Comparison of ENCODE assay signal across 8 cellular contexts in the genomic region with DNA sequence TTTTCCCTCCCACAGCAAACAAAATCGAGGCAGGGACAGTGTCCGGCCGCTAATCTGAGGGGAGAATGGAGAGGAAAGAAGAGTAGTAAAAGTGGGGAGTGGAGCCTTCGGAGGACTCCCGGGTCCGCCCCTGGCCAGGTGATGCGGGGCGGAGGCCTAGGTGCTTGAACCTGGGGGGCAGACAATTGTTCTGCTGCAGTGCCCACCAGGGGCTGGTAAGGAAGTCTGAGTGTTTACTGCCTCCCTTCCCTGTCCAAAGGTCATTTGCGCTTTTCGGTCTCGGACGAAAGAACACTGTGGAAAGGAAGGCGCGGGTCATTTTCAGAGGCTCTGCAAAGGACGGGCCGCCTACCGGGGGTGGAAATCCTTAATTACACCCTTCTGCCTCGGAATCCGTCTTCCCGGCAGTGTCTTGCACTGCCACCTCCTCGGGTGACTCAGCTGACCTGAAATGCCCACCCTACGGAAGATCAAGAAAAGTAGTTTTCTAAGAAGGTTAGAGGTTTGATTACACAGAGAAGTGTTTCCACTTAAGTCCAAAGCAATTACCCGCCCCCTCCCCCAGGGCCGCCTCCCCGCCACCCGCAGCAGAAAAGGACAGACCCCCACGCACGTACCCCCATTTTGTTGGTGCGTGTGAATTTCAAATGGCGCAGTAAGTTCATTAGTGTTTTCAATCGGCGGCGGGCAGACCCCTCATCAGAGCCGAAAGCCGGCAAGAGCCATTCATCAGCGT.
DNase-seq lines count a peak whose midpoint lies in the region; ATAC-seq, FAIRE-seq and TF ChIP-seq lines count a peak whose summit lies in the region.

No MANE protein-coding gene starts in this region.

- no peak overlapping the region for H3K27ac Mint-ChIP-seq in naive thymus-derived CD8-positive, alpha-beta T cell

- H3K27me3 Mint-ChIP-seq in naive thymus-derived CD8-positive, alpha-beta T cell = peaks cover 41 to 87% (median 58%) of the 10 kb centered on the region in 5 donors

- peak overlapping the region; percentile 29 to 80 (median 74) for H3K9ac ChIP-seq in H1 (replicated peaks in 1 of 4; ENCODE audit: extremely low read depth in 1 of 4, low read depth in 3 of 4, low read length in 3 of 4)

- peaks cover 2 to 26% (median 16%) of the 10 kb centered on the region in 4 experiments; a peak in 6 of 7 replicates for H3K27me3 ChIP-seq in H1 (replicated peaks in 1 of 4; ENCODE audit: control insufficient read depth in 3 of 4, extremely low read depth in 1 of 4, insufficient read depth in 3 of 4, low read length in 3 of 4)

- peak overlapping the region; percentile 85 to 99 for H3K4me2 ChIP-seq in H1 (ENCODE audit: insufficient read depth in 1 of 2, low read depth in 2 of 2, low read length in 2 of 2)

- H3K23me2 ChIP-seq in H1 (ENCODE audit: low read depth, low read length) = peaks cover 13% of the 10 kb centered on the region

- H3K23ac ChIP-seq in H1 (ENCODE audit: insufficient read length) = no peak overlapping the region

- no peak overlapping the region for H2AFZ ChIP-seq in H1 (ENCODE audit: low read length)

- H3K4me3 Mint-ChIP-seq in naive thymus-derived CD8-positive, alpha-beta T cell = peak overlapping the region; percentile 50 to 80 (median 70)

- H2BK20ac ChIP-seq in H1 (ENCODE audit: low read length) = 0 out of 2 replicates have a peak overlapping the region, but pooled peaks have one; percentile 29

- H2AK5ac ChIP-seq in H1 (ENCODE audit: low read depth, low read length) = 0 out of 2 replicates have a peak overlapping the region, but pooled peaks have one; percentile 31

- peaks cover 0 to 9% (median 0%) of the 10 kb centered on the region in 9 donors for H3K9me3 Mint-ChIP-seq in naive thymus-derived CD8-positive, alpha-beta T cell

- H3K4ac ChIP-seq in H1 (replicated peaks; ENCODE audit: insufficient read length, low read depth, low read length) = peak overlapping the region; percentile 91

- no peak overlapping the region for H2BK12ac ChIP-seq in H1 (ENCODE audit: low read depth, low read length)

- peak overlapping the region; percentile 64 for H4K8ac ChIP-seq in H1 (ENCODE audit: extremely low read depth, insufficient read depth, low read length)

- H3K36me3 Mint-ChIP-seq in naive thymus-derived CD8-positive, alpha-beta T cell = peaks cover 0 to 7% (median 0%) of the 10 kb centered on the region in 3 donors

- no peaks in the 10 kb centered on the region for H3K9me3 ChIP-seq in H1 (ENCODE audit: insufficient read depth in 2 of 2, low read depth in 1 of 2, low read length in 1 of 2)

- no peak for FAIRE-seq in H1 (lab: Jason Lieb, UNC)

- peaks cover 8 to 15% (median 11%) of the 10 kb centered on the region in 4 experiments for H3K4me1 ChIP-seq in H1 (replicated peaks in 1 of 4; ENCODE audit: control insufficient read depth in 3 of 4, insufficient read depth in 4 of 4, low read length in 3 of 4)

- peaks cover 7 to 24% (median 16%) of the 10 kb centered on the region in 4 donors for H3K4me1 Mint-ChIP-seq in naive thymus-derived CD8-positive, alpha-beta T cell

- H3K14ac ChIP-seq in H1 (ENCODE audit: insufficient read length) = no peak overlapping the region

- ATAC-seq in naive thymus-derived CD8-positive, alpha-beta T cell = no peak

- H4K20me1 ChIP-seq in H1 (replicated peaks in 1 of 2; ENCODE audit: control insufficient read depth in 1 of 2, insufficient read depth in 2 of 2, low read length in 2 of 2) = no peaks in the 10 kb centered on the region

- H3K4me3 ChIP-seq in H1 (ENCODE audit: extremely low read depth in 1 of 4, insufficient read depth in 2 of 4, low read depth in 3 of 4, low read length in 4 of 4) = peak overlapping the region; percentile 78 to 93 (median 80)

- no peak for TF ChIP-seq POLR2A in H1 (IDR thresholded peaks at IDR 0.05; ENCODE audit: control extremely low read depth in 1 of 2, low read depth in 2 of 2, low read length in 2 of 2)

- no peak overlapping the region for H4K5ac ChIP-seq in H1 (ENCODE audit: insufficient read length, low read depth, low read length)

- peak; percentile 37 for DNase-seq in AG20443 (ENCODE audit: low spot score)
- DNase-seq in H1 (ENCODE audit: low read depth in 1 of 2, low spot score in 2 of 2) = no peak
- no peak for DNase-seq in naive thymus-derived CD8-positive, alpha-beta T cell
- no peak for DNase-seq in GDM1 (lab: John Stamatoyannopoulos, UW)
- DNase-seq in ureter (ENCODE audit: low spot score) = no peak
- no peak for DNase-seq in inferior parietal cortex (ENCODE audit: extremely low spot score)
- DNase-seq in NCI-H2171 treated with DMSO at 0.1 percent for 48 hours (lab: John Stamatoyannopoulos, UW) = no peak

- H3K56ac ChIP-seq in H1 (replicated peaks; ENCODE audit: insufficient read length, low read depth, low read length) = peak overlapping the region; percentile 62

- POLR2A ChIA-PET in H1 (lab: Charles Lee; ENCODE audit: partially characterized antibody) = interaction anchor here (0.8 to 1.3 kb wide), 3 partner anchors 24 to 115 kb away, joined by 3 to 4 read pairs (median 3); no protein-coding TSS in a partner anchor
- POLR2A ChIA-PET in naive thymus-derived CD8-positive, alpha-beta T cell (lab: Charles Lee) = no interaction called here

- CTCF ChIA-PET in H1 (lab: Charles Lee; ENCODE audit: partially characterized antibody) = interaction anchor here (0.8 kb wide), 1 partner anchor 414 kb away, joined by 3 read pairs; no protein-coding TSS in a partner anchor

- WGBS in H1 (ENCODE audit: extremely low coverage in 1 of 2, insufficient coverage in 1 of 2, insufficient read length in 1 of 2, insufficient replicate concordance in 2 of 2, low coverage in 1 of 2, low lambda C conversion rate in 2 of 2, missing lambda C conversion rate in 1 of 2), 2 experiments = 2% methylated on average over 36 of the region's 36 CpGs; no CpG with 5 or more reads in 1 of the 2 experiments

- H4K91ac ChIP-seq in H1 (replicated peaks; ENCODE audit: insufficient read length, low read length) = peak overlapping the region; percentile 52

- no peak for TF ChIP-seq RAD21 in Ishikawa (IDR thresholded peaks at IDR 0.05; ENCODE audit: low read depth)
- no peak for TF ChIP-seq RAD21 in H1 (IDR thresholded peaks at IDR 0.05 in 1 of 2, conservative IDR thresholded peaks at IDR 0.05 in 1 of 2; ENCODE audit: low read depth in 2 of 2, low read length in 2 of 2)

- peak overlapping the region; percentile 83; the same call in 1 of the 2 replicates for H2BK5ac ChIP-seq in H1 (ENCODE audit: low read depth, low read length)

- no peak for TF ChIP-seq CTCF in H1 (IDR thresholded peaks at IDR 0.05; ENCODE audit: control extremely low read depth in 1 of 3, insufficient read depth in 1 of 3, low read depth in 1 of 3, low read length in 3 of 3)

- H3K27ac ChIP-seq in H1 (ENCODE audit: low read depth, low read length) = no peak overlapping the region; the same call in 1 of the 2 replicates

- peaks cover 0 to 33% of the 10 kb centered on the region in 2 experiments; a peak in 2 of 4 replicates for H3K79me2 ChIP-seq in H1 (ENCODE audit: control insufficient read depth in 1 of 2, insufficient read depth in 2 of 2, low read length in 2 of 2)

- H3K36me3 ChIP-seq in H1 (ENCODE audit: control insufficient read depth in 2 of 4, insufficient read depth in 4 of 4, low read length in 3 of 4) = no peaks in the 10 kb centered on the region

- H3K18ac ChIP-seq in H1 (ENCODE audit: extremely low read depth, low read length) = peak overlapping the region; percentile 39; the same call in 1 of the 2 replicates

- peak overlapping the region; percentile 29 for H2BK120ac ChIP-seq in H1 (replicated peaks; ENCODE audit: low read depth, low read length)

- no peaks in the 10 kb centered on the region for H3K79me1 ChIP-seq in H1 (ENCODE audit: low read depth, low read length)

- H2BK15ac ChIP-seq in H1 (ENCODE audit: low read length) = 0 out of 2 replicates have a peak overlapping the region, but pooled peaks have one; percentile 5

- TF ChIP-seq EP300 in Ishikawa (IDR thresholded peaks at IDR 0.05; ENCODE audit: borderline replicate concordance) (no peak), H1 (IDR thresholded peaks at IDR 0.05; ENCODE audit: borderline replicate concordance in 1 of 2, low read depth in 2 of 2, low read length in 2 of 2) (no peak)

TF ChIP-seq in Ishikawa, 13 proteins besides CTCF, POLR2A, EP300 and RAD21:
- TF ChIP-seq TAF1 (IDR thresholded peaks at IDR 0.05; ENCODE audit: low read depth) (no peak), ZBTB7A (IDR thresholded peaks at IDR 0.05; ENCODE audit: low read depth) (0 out of 2 replicates have a peak, but pooled peaks have one; percentile 29)

TF ChIP-seq in H1, 55 proteins besides CTCF, POLR2A, EP300 and RAD21 (continues in another document):
- TF ChIP-seq MAFK (IDR thresholded peaks at IDR 0.05; ENCODE audit: low read depth, low read length) (no peak), RBBP5 (IDR thresholded peaks at IDR 0.05; ENCODE audit: borderline replicate concordance, low read depth, low read length) (no peak), NANOG (IDR thresholded peaks at IDR 0.05; ENCODE audit: insufficient read depth, low read depth, low read length, poor library complexity, severe bottlenecking) (no peak), POU5F1 (IDR thresholded peaks at IDR 0.05; ENCODE audit: low read depth, low read length) (no peak), ZNF274 (IDR thresholded peaks at IDR 0.05; ENCODE audit: borderline replicate concordance, extremely low read depth, low read length) (no peak), SIX5 (IDR thresholded peaks at IDR 0.05; ENCODE audit: low read depth, low read length) (no peak), JUN (IDR thresholded peaks at IDR 0.05; ENCODE audit: low read depth, low read length) (no peak), CTBP2 (IDR thresholded peaks at IDR 0.05; ENCODE audit: borderline replicate concordance, insufficient read depth, insufficient read length, low read length) (peak; percentile 3), SP4 (IDR thresholded peaks at IDR 0.05; ENCODE audit: low read length) (no peak), RFX5 (IDR thresholded peaks at IDR 0.05; ENCODE audit: borderline replicate concordance, low read depth, low read length) (no peak), KDM4A (IDR thresholded peaks at IDR 0.05; ENCODE audit: low read depth, low read length, severe bottlenecking) (peak; percentile 25)
